8 cellular contexts compared by ENCODE assay signal in the genomic region with DNA sequence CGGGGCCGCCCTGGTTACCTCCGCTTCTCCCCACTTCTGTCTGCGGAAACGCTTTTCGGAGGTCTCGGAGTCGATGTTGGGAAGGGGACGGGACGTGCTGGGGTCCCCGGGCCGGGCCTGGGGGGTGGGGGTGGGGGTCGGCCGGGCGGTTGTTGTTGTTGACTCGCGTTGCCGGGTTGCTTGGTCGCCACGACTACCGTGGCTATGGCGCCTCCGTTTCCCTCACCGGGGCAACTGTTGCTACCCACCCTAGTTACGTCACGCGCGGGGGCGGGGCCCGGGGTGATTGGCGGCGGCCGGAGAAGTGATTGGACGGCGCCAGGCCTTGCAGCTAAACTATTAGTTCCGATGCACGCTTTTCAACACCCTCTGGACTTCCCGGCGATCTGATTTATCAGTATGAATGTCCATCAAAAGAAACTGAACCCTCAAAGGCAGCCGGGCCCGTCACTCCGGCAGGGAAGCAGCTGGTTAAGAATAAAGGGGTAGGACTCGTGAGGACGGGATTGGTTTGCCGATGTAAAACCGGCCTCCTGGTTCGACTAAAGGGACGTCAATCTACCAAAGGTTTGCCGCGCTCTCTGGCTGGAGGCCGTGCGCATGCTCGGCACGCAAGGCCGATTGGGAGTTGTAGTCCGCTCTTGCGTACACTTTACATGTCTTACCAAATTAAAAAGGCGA. TPM values are rescaled to one million over a fixed set of nuclear protein-coding genes. Genes with fewer than 3 reads are reported as not detected.
DNase-seq lines count a peak whose midpoint lies in the region; TF ChIP-seq lines count a peak whose summit lies in the region.

A gene (minus strand): TSS at position 236 of the 681 bp plus-strand sequence. CDS start 12,477 bp downstream, outside the sequence.

- H3K4me3 ChIP-seq in LNCaP clone FGC (ENCODE audit: low read depth, low read length) (peak within 1 kb of the TSS; percentile 74), esophagus squamous epithelium (peak within 1 kb of the TSS; percentile 62 to 98 (median 88)), muscle layer of duodenum (ENCODE audit: low read depth in 1 of 2, low read length in 2 of 2) (peak within 1 kb of the TSS; percentile 71 to 73)

- H3K36me3 ChIP-seq in esophagus squamous epithelium (no peaks in the 10 kb centered on the region), muscle layer of duodenum (ENCODE audit: control insufficient read depth in 1 of 2, insufficient read depth in 2 of 2, low read length in 2 of 2) (peaks cover 0 to 7% of the 10 kb centered on the region in 2 donors)

- H3K27ac Mint-ChIP-seq in activated T-helper 1 cell treated with anti-CD3 and anti-CD28 coated beads, Interleukin-12 subunit alpha, Interleukin-12 subunit beta, Interleukin-2, Interleukin-4 antibody, amounts not matched to agents 30 ng/mL and 10 ng/mL and 1 ng/mL, durations not matched to agents 14 hours and 24 hours and 36 hours: peak within 1 kb of the TSS; percentile 99

- DNase-seq in DMS79 (lab: John Stamatoyannopoulos, UW) (peak; percentile 99), H4 (ENCODE audit: low spot score) (peak; percentile 100), LNCaP clone FGC (ENCODE audit: low read depth) (peak; percentile 100), RPMI8226 (peak; percentile 98), esophagus squamous epithelium (lab: John Stamatoyannopoulos, UW) (peak; percentile 98)
- peak; percentile 99 for DNase-seq in activated T-helper 1 cell treated with anti-CD3 and anti-CD28 coated beads, Interleukin-12 subunit alpha, Interleukin-12 subunit beta, Interleukin-2, Interleukin-4 antibody, amounts not matched to agents 30 ng/mL and 10 ng/mL and 1 ng/mL, durations not matched to agents 14 hours and 24 hours and 36 hours (ENCODE audit: low spot score)
- DNase-seq in stimulated activated CD8-positive, alpha-beta memory T cell treated with anti-CD3 and anti-CD28 coated beads, Interleukin-7, amount 100 ng/mL, for 4 hours (ENCODE audit: low read depth in 2 of 2): peak; percentile 99

- peaks cover 2% of the 10 kb centered on the region for H3K27me3 Mint-ChIP-seq in activated T-helper 1 cell treated with anti-CD3 and anti-CD28 coated beads, Interleukin-12 subunit alpha, Interleukin-12 subunit beta, Interleukin-2, Interleukin-4 antibody, amounts not matched to agents 30 ng/mL and 10 ng/mL and 1 ng/mL, durations not matched to agents 14 hours and 24 hours and 36 hours (ENCODE audit: insufficient read depth)

- H3K27me3 ChIP-seq in esophagus squamous epithelium (no peaks in the 10 kb centered on the region), muscle layer of duodenum (ENCODE audit: low read depth, low read length) (no peaks in the 10 kb centered on the region)

- H3K36me3 Mint-ChIP-seq in activated T-helper 1 cell treated with anti-CD3 and anti-CD28 coated beads, Interleukin-12 subunit alpha, Interleukin-12 subunit beta, Interleukin-2, Interleukin-4 antibody, amounts not matched to agents 30 ng/mL and 10 ng/mL and 1 ng/mL, durations not matched to agents 14 hours and 24 hours and 36 hours (ENCODE audit: low read depth): no peaks in the 10 kb centered on the region

- H3K4me1 Mint-ChIP-seq in activated T-helper 1 cell treated with anti-CD3 and anti-CD28 coated beads, Interleukin-12 subunit alpha, Interleukin-12 subunit beta, Interleukin-2, Interleukin-4 antibody, amounts not matched to agents 30 ng/mL and 10 ng/mL and 1 ng/mL, durations not matched to agents 14 hours and 24 hours and 36 hours (ENCODE audit: low read depth): peaks cover 36% of the 10 kb centered on the region

- no peaks in the 10 kb centered on the region for H3K9me3 Mint-ChIP-seq in activated T-helper 1 cell treated with anti-CD3 and anti-CD28 coated beads, Interleukin-12 subunit alpha, Interleukin-12 subunit beta, Interleukin-2, Interleukin-4 antibody, amounts not matched to agents 30 ng/mL and 10 ng/mL and 1 ng/mL, durations not matched to agents 14 hours and 24 hours and 36 hours

- 0% methylated on average over 4 of the region's 58 CpGs; no CpG with 5 or more reads in 1 of the 2 donors for WGBS in esophagus squamous epithelium, 2 donors

- TF ChIP-seq POLR2A in esophagus squamous epithelium (IDR thresholded peaks at IDR 0.05): no peak

- H3K27ac ChIP-seq in esophagus squamous epithelium (peak within 1 kb of the TSS; percentile 94 to 100 (median 98)), muscle layer of duodenum (ENCODE audit: low read length) (peak within 1 kb of the TSS; percentile 98)

- no peak for TF ChIP-seq CTCF in LNCaP clone FGC (IDR thresholded peaks at IDR 0.05; ENCODE audit: control insufficient read depth, extremely low read depth, insufficient read depth)
- no peak for TF ChIP-seq CTCF in esophagus squamous epithelium (IDR thresholded peaks at IDR 0.05)

- H3K4me3 Mint-ChIP-seq in activated T-helper 1 cell treated with anti-CD3 and anti-CD28 coated beads, Interleukin-12 subunit alpha, Interleukin-12 subunit beta, Interleukin-2, Interleukin-4 antibody, amounts not matched to agents 30 ng/mL and 10 ng/mL and 1 ng/mL, durations not matched to agents 14 hours and 24 hours and 36 hours: peak within 1 kb of the TSS; percentile 87

- H3K4me1 ChIP-seq in esophagus squamous epithelium (peaks cover 23 to 66% (median 30%) of the 10 kb centered on the region in 3 donors), muscle layer of duodenum (ENCODE audit: control insufficient read depth in 1 of 2, insufficient read depth in 2 of 2, low read length in 2 of 2) (peaks cover 0 to 4% of the 10 kb centered on the region in 2 donors)

- H3K9me3 ChIP-seq in esophagus squamous epithelium (no peaks in the 10 kb centered on the region), muscle layer of duodenum (ENCODE audit: control insufficient read depth in 1 of 2, low read length in 2 of 2) (no peaks in the 10 kb centered on the region)

- intact Hi-C loops in activated T-helper 1 cell treated with anti-CD3 and anti-CD28 coated beads, Interleukin-12 subunit alpha, Interleukin-12 subunit beta, Interleukin-2, Interleukin-4 antibody, amounts not matched to agents 30 ng/mL and 10 ng/mL and 1 ng/mL, durations not matched to agents 14 hours and 24 hours and 36 hours (cut with micrococcal nuclease): loop anchor here (1.0 to 10.0 kb wide), 10 partner anchors 20 to 851 kb away; a partner anchor contains a TSS
- intact Hi-C loops in esophagus squamous epithelium (cut with DNase I): loop anchor here (10.0 kb wide), 1 partner anchor 841 kb away; no protein-coding TSS in a partner anchor

RNA-seq across cellular contexts. Expression of the gene that starts here (rescaled TPM):
- total RNA-seq in H4 (2014; rRNA removed; shearing (Covaris generic)): 1.1 and 2.0 TPM in 2 replicates
- total RNA-seq in activated T-helper 1 cell treated with anti-CD3 and anti-CD28 coated beads, Interleukin-12 subunit alpha, Interleukin-12 subunit beta, Interleukin-2, Interleukin-4 antibody, amounts not matched to agents 30 ng/mL and 10 ng/mL and 1 ng/mL, durations not matched to agents 14 hours and 24 hours and 36 hours: 16.0 and 17.0 TPM in 2 replicates
- total RNA-seq in esophagus squamous epithelium: 1 to 10 TPM; 1.8 to 7.5 (median 3.9) TPM

Comparison
In these comparisons a context has a peak if more than half of its experiments do, and no peak if none do; other contexts are left out.
1. Peak in every context shown above with its lines: DNase-seq, H3K4me3 ChIP-seq and H3K27ac ChIP-seq.